Comparison of ENCODE assay signal across 15 cellular contexts in the genomic region with DNA sequence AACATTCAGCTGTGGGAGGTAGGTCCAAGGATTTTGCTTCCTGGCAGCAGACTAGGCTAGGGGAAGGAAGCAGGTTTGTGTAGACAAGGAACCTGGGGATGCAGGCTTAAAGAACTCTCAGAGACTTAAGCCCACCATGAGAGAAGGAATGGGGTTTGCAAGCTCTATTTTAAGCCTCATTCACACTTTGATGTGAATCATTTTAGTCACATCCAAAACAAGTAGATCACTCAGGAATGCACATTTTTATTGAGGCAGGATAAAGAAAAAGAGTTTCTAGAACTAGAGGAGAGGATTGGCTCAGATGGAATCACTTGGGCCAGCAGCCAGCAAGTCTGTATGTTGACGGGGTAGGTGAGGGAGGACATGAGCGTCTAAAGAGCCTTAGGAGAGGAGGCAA. TPM values are rescaled to one million over a fixed set of nuclear protein-coding genes. Genes with fewer than 3 reads are reported as not detected.
A peak's percentile ranks its signal among the peaks of the same experiment; 100 is the strongest.
DNase-seq lines count a peak whose midpoint lies in the region; ATAC-seq and TF ChIP-seq lines count a peak whose summit lies in the region.
"Had no signal": no experiment of that assay in that cellular context is flagged by ENCODE, and none has a peak within 500 bp of the region (broad histone marks: within the 10 kb centered on the region; RNA-seq: fewer than 3 reads in every experiment).

No MANE protein-coding gene starts in this region.

- H3K27me3 Mint-ChIP-seq in MCF 10A (ENCODE audit: insufficient read depth, unreplicated experiment), result no peaks in the 10 kb centered on the region

- H4K8ac ChIP-seq in mesenchymal stem cell (ENCODE audit: low read length), result no peak overlapping the region

- no peak overlapping the region for H3K23ac ChIP-seq in mesenchymal stem cell (ENCODE audit: low read length in 2 of 2)

- H3K9me3 ChIP-seq in mesenchymal stem cell (ENCODE audit: control insufficient read depth, low read length) (no peaks in the 10 kb centered on the region), osteoblast (ENCODE audit: low read depth, low read length) (no peaks in the 10 kb centered on the region), left ventricle myocardium inferior (replicated peaks) (no peaks in the 10 kb centered on the region)

- H3K4me3 ChIP-seq in mesenchymal stem cell (ENCODE audit: insufficient read depth in 1 of 2, low read depth in 1 of 2, low read length in 2 of 2) (no peak overlapping the region), osteoblast (ENCODE audit: insufficient read depth, low read length) (no peak overlapping the region), left ventricle myocardium inferior (no peak overlapping the region)
- H3K4me3 ChIP-seq: BLaER1 treated with 17β-estradiol and CSF1 and Interleukin-3, amounts not matched to agents 10 nM and 100 nM had no signal

- H2BK15ac ChIP-seq in mesenchymal stem cell (ENCODE audit: low read depth, poor library complexity, severe bottlenecking), result peak overlapping the region; percentile 49

- no peaks in the 10 kb centered on the region for H3K27me3 ChIP-seq in mesenchymal stem cell (ENCODE audit: control insufficient read depth in 1 of 2, insufficient read depth in 1 of 2, low read length in 2 of 2)
- H3K27me3 ChIP-seq in osteoblast (ENCODE audit: insufficient read depth, low read length), result peaks cover 1% of the 10 kb centered on the region
- H3K27me3 ChIP-seq in left ventricle myocardium inferior (ENCODE audit: low read depth), result no peaks in the 10 kb centered on the region
- H3K27me3 ChIP-seq: BLaER1 treated with 17β-estradiol and CSF1 and Interleukin-3, amounts not matched to agents 10 nM and 100 nM had no signal

- H2BK12ac ChIP-seq in mesenchymal stem cell (ENCODE audit: low read length in 2 of 2), result peak overlapping the region in 1 of 2 experiments; percentile 51

- H3K79me1 ChIP-seq in mesenchymal stem cell (replicated peaks; ENCODE audit: low read length, poor library complexity, severe bottlenecking), result no peaks in the 10 kb centered on the region

- no peak overlapping the region for H2AK5ac ChIP-seq in mesenchymal stem cell (ENCODE audit: low read length, severe bottlenecking)

- H3K18ac ChIP-seq in mesenchymal stem cell (ENCODE audit: low read depth in 1 of 2, low read length in 2 of 2), result no peak overlapping the region

- peaks cover 14% of the 10 kb centered on the region for H3K79me2 ChIP-seq in osteoblast (ENCODE audit: insufficient read depth, low read length)

- H3K4me1 Mint-ChIP-seq in MCF 10A (ENCODE audit: insufficient read depth, unreplicated experiment), result peaks cover 5% of the 10 kb centered on the region

- no peaks in the 10 kb centered on the region for H3K9me3 Mint-ChIP-seq in MCF 10A (ENCODE audit: unreplicated experiment)
- H3K9me3 Mint-ChIP-seq: CD8-positive, alpha-beta T cell had no signal

- intact Hi-C loops in left ventricle myocardium inferior (cut with micrococcal nuclease) (no loop called here), MCF 10A (cut with micrococcal nuclease) (loop anchor here (10.0 kb wide), 3 partner anchors 198 to 948 kb away; no protein-coding TSS in a partner anchor)

- H2BK120ac ChIP-seq in mesenchymal stem cell (ENCODE audit: low read depth, low read length), result no peak overlapping the region

- TF ChIP-seq CTCF in osteoblast (IDR thresholded peaks at IDR 0.05; ENCODE audit: extremely low read depth, low read depth, low read length) (no peak), left ventricle myocardium inferior (IDR thresholded peaks at IDR 0.05; ENCODE audit: borderline replicate concordance) (no peak), MCF 10A (IDR thresholded peaks at IDR 0.05; ENCODE audit: unreplicated experiment) (no peak)

- WGBS in mesenchymal stem cell, result 94% methylated on average over 2 of the region's 2 CpGs

- H3K4me1 ChIP-seq in mesenchymal stem cell (ENCODE audit: control insufficient read depth, insufficient read depth, low read depth, low read length), result peaks cover 8% of the 10 kb centered on the region
- H3K4me1 ChIP-seq in osteoblast (ENCODE audit: insufficient read depth, low read length), result peaks cover 28% of the 10 kb centered on the region
- H3K4me1 ChIP-seq in left ventricle myocardium inferior, result peaks cover 48% of the 10 kb centered on the region

- no peak overlapping the region for H3K14ac ChIP-seq in mesenchymal stem cell (ENCODE audit: low read length in 2 of 2)

- peak; percentile 7 for DNase-seq in SK-MEL-5 (ENCODE audit: low read depth, low spot score)
- DNase-seq in mesenchymal stem cell, result no peak
- peak; percentile 82 for DNase-seq in osteoblast (ENCODE audit: insufficient read length, low spot score, missing footprints)
- DNase-seq in left ventricle myocardium inferior, result no peak
- no peak for DNase-seq in MCF 10A (ENCODE audit: unreplicated experiment)
- DNase-seq: Calu3; CD8-positive, alpha-beta T cell; DMS79 treated with DMSO at 0.1 percent for 48 hours; EL; GOT3; H7; IMR-90 had no signal

- H3K4ac ChIP-seq in mesenchymal stem cell (ENCODE audit: low read depth in 1 of 2, low read length in 2 of 2), result no peak overlapping the region

- no peak overlapping the region for H4K91ac ChIP-seq in mesenchymal stem cell (ENCODE audit: low read length)

- H3K36me3 ChIP-seq in mesenchymal stem cell (ENCODE audit: control insufficient read depth in 1 of 2, insufficient read depth in 2 of 2, low read depth in 1 of 2, low read length in 2 of 2) (no peaks in the 10 kb centered on the region), osteoblast (ENCODE audit: insufficient read depth, low read length) (no peaks in the 10 kb centered on the region), left ventricle myocardium inferior (no peaks in the 10 kb centered on the region)
- H3K36me3 ChIP-seq: BLaER1 treated with 17β-estradiol and CSF1 and Interleukin-3, amounts not matched to agents 10 nM and 100 nM had no signal

- H3K9ac ChIP-seq in mesenchymal stem cell (ENCODE audit: low read length), result no peak overlapping the region

- no peak for ATAC-seq in GM21515 (IDR thresholded peaks at IDR 0.05; ENCODE audit: unreplicated experiment)
- ATAC-seq: CD8-positive, alpha-beta T cell had no signal

- POLR2A ChIA-PET in MCF 10A (lab: Yijun Ruan, JAX), result interaction anchor here (0.7 to 1.8 kb wide), 3 partner anchors 8 to 551 kb away, joined by 3 to 6 read pairs (median 4); no protein-coding TSS in a partner anchor

- H2AFZ ChIP-seq in mesenchymal stem cell (ENCODE audit: low read depth, low read length) (no peak overlapping the region), osteoblast (ENCODE audit: low read length) (no peak overlapping the region)

- CTCF ChIA-PET in MCF 10A (lab: Yijun Ruan, JAX), result interaction anchor here (0.5 to 1.9 kb wide), 10 partner anchors 41 to 996 kb away, joined by 3 to 10 read pairs (median 3); no protein-coding TSS in a partner anchor

- no peak overlapping the region for H2BK5ac ChIP-seq in mesenchymal stem cell (ENCODE audit: low read depth, low read length, poor library complexity, severe bottlenecking)

- peaks cover 5% of the 10 kb centered on the region for H3K36me3 Mint-ChIP-seq in MCF 10A (ENCODE audit: insufficient read depth, unreplicated experiment)

- no peak overlapping the region for H3K27ac ChIP-seq in mesenchymal stem cell (ENCODE audit: low read length, poor library complexity, severe bottlenecking)
- H3K27ac ChIP-seq in osteoblast (ENCODE audit: low read depth, low read length), result no peak overlapping the region
- no peak overlapping the region for H3K27ac ChIP-seq in left ventricle myocardium inferior (replicated peaks)
- H3K27ac ChIP-seq: BLaER1 treated with 17β-estradiol and CSF1 and Interleukin-3, amounts not matched to agents 10 nM and 100 nM had no signal

- no peak overlapping the region for H3K27ac Mint-ChIP-seq in MCF 10A (ENCODE audit: low read depth, unreplicated experiment)
- H3K27ac Mint-ChIP-seq: B cell; CD8-positive, alpha-beta T cell had no signal

- in situ Hi-C loops in SK-MEL-5 (cut with HindIII; ENCODE audit: low pct_unique_long_range_greater_than_20kb, low sequenced_read_pairs), result no loop called here

- no TSS peak for BruUV-seq in MCF 10A (replicated peaks; lab: Mats Ljungman, UMichigan)

- H3K4me3 Mint-ChIP-seq in MCF 10A (ENCODE audit: unreplicated experiment), result no peak overlapping the region
- H3K4me3 Mint-ChIP-seq: B cell; CD8-positive, alpha-beta T cell had no signal

- peaks cover 10% of the 10 kb centered on the region for H4K20me1 ChIP-seq in osteoblast (ENCODE audit: insufficient read depth, low read length)

- H3K4me2 ChIP-seq in mesenchymal stem cell (ENCODE audit: low read length, poor library complexity, severe bottlenecking), result no peak overlapping the region
- no peak overlapping the region for H3K4me2 ChIP-seq in osteoblast (ENCODE audit: insufficient read depth, low read length)
- H3K4me2 ChIP-seq: BLaER1 treated with 17β-estradiol and CSF1 and Interleukin-3, amounts not matched to agents 10 nM and 100 nM had no signal

RNA-seq across cellular contexts. Expression of a gene that starts 3.3 kb away (rescaled TPM):
- total RNA-seq in SK-MEL-5 (2014; rRNA removed; shearing (Covaris generic)), result 31.1 and 32.2 TPM in 2 replicates
- 17.4 and 19.3 TPM in 2 replicates for polyA plus RNA-seq in SK-MEL-5 (2015; cell fraction: cytosol; rRNA removed)
- polyA plus RNA-seq in SK-MEL-5 (2015; cell fraction: nucleus; rRNA removed), result 85.3 and 92.3 TPM in 2 replicates
- 21.3 TPM for polyA plus RNA-seq in mesenchymal stem cell (2013, experiment 1 of 2)
- 21.5 TPM for polyA plus RNA-seq in mesenchymal stem cell (2013, experiment 2 of 2)
- total RNA-seq in osteoblast (43.9 and 47.4 TPM in 2 replicates), left ventricle myocardium inferior (31.2 TPM), MCF 10A (2022) (31.8 and 32.2 TPM in 2 replicates)

Comparison
In these comparisons a context has a peak if more than half of its experiments do, and no peak if none do; other contexts are left out.
1. DNase-seq: peak in SK-MEL-5 (single experiment) and osteoblast (single experiment); none in mesenchymal stem cell (single experiment), left ventricle myocardium inferior (single experiment) and MCF 10A (single experiment).